ENCODE assay signal across 8 cellular contexts in genomic region chr17:4966844-4967538, GRCh38. TPM values are rescaled to one million over a fixed set of nuclear protein-coding genes. Genes with fewer than 3 reads are reported as not detected.
A peak's percentile ranks its signal among the peaks of the same experiment; 100 is the strongest.
DNase-seq lines count a peak whose midpoint lies in the region; ATAC-seq and TF ChIP-seq lines count a peak whose summit lies in the region.

No MANE protein-coding gene starts in this region.

- intact Hi-C loops in mucosa of descending colon (cut with DNase I, micrococcal nuclease): no loop called here

- H3K4me3 ChIP-seq in HUES48 (ENCODE audit: low read depth, low read length) (peak overlapping the region; percentile 97), NT2/D1 (ENCODE audit: insufficient read length, low read depth) (peak overlapping the region; percentile 91), mucosa of descending colon (peak overlapping the region; percentile 37)

- TF ChIP-seq CTCF in mucosa of descending colon (IDR thresholded peaks at IDR 0.05): no peak

- no peaks in the 10 kb centered on the region for H3K27me3 ChIP-seq in HUES48 (ENCODE audit: control insufficient read depth, insufficient read depth, low read length)
- H3K27me3 ChIP-seq in NT2/D1 (ENCODE audit: insufficient read depth, insufficient read length): no peaks in the 10 kb centered on the region

- H3K9me3 ChIP-seq in HUES48 (ENCODE audit: control insufficient read depth, insufficient read depth, low read length): peaks cover 5% of the 10 kb centered on the region; the same call in 1 of the 2 replicates
- H3K9me3 ChIP-seq in NT2/D1 (ENCODE audit: insufficient read depth, low read length): no peaks in the 10 kb centered on the region
- no peaks in the 10 kb centered on the region for H3K9me3 ChIP-seq in mucosa of descending colon

- peaks cover 20% of the 10 kb centered on the region for H3K36me3 ChIP-seq in HUES48 (ENCODE audit: control insufficient read depth, insufficient read depth, low read length)
- H3K36me3 ChIP-seq in NT2/D1 (ENCODE audit: insufficient read depth, insufficient read length, low read length): peaks cover 33% of the 10 kb centered on the region
- H3K36me3 ChIP-seq in mucosa of descending colon (ENCODE audit: low read depth): peaks cover 5% of the 10 kb centered on the region

- peaks cover 12% of the 10 kb centered on the region for H3K4me1 ChIP-seq in HUES48 (ENCODE audit: control insufficient read depth, insufficient read depth, low read length)
- peaks cover 9% of the 10 kb centered on the region for H3K4me1 ChIP-seq in NT2/D1 (ENCODE audit: insufficient read depth, insufficient read length)
- peaks cover 8% of the 10 kb centered on the region for H3K4me1 ChIP-seq in mucosa of descending colon (ENCODE audit: low read depth)

- no peak for TF ChIP-seq POLR2A in erythroblast (IDR thresholded peaks at IDR 0.05; ENCODE audit: low read length)

- peak overlapping the region; percentile 95 for H3K9ac ChIP-seq in HUES48 (ENCODE audit: low read depth, low read length)
- H3K9ac ChIP-seq in NT2/D1 (ENCODE audit: insufficient read length, low read depth): peak overlapping the region; percentile 95

- ATAC-seq in GM21447 (IDR thresholded peaks at IDR 0.05; ENCODE audit: unreplicated experiment) (peak; percentile 85), mucosa of descending colon (peak; percentile 88)

- H3K27ac ChIP-seq in HUES48 (ENCODE audit: low read depth, low read length): peak overlapping the region; percentile 99

- DNase-seq in DMS 273 treated with DMSO at 0.1 percent for 48 hours (lab: John Stamatoyannopoulos, UW): peak; percentile 99
- DNase-seq in NT2/D1 (ENCODE audit: low read depth, low spot score): peak; percentile 95
- peak; percentile 92 for DNase-seq in activated CD8-positive, alpha-beta memory T cell treated with anti-CD3 and anti-CD28 coated beads, Interleukin-2, amount 50 U/mL, for 48 hours
- peak; percentile 98 to 99 for DNase-seq in erythroblast (lab: John Stamatoyannopoulos, UW)
- DNase-seq in mucosa of descending colon: peak; percentile 96 to 99 (median 96)
- peak; percentile 88 for DNase-seq in stimulated activated CD8-positive, alpha-beta memory T cell treated with anti-CD3 and anti-CD28 coated beads, Interleukin-4, amount 100 ng/mL, for 24 hours (ENCODE audit: low read depth)

RNA-seq across cellular contexts. Expression of gene SPAG7, which starts 0.6 kb away (rescaled TPM):
- 10 to 100 TPM; 41.3 to 54.0 (median 51.7) TPM for total RNA-seq in mucosa of descending colon

RNA-seq across cellular contexts. Expression of gene ENO3, which starts 16.1 kb away (rescaled TPM):
- total RNA-seq in mucosa of descending colon: 10 to 100 TPM in 2 of 3 donors, 1 to 10 TPM in 1; 8.6 to 12.4 (median 10.1) TPM

RNA-seq across cellular contexts. Expression of gene PFN1, which starts 18.7 kb away (rescaled TPM):
- 100 to 1,000 TPM; 605 to 825 (median 723) TPM for total RNA-seq in mucosa of descending colon

RNA-seq across cellular contexts. Expression of gene CAMTA2, which starts 20.5 kb away (rescaled TPM):
- 10 to 100 TPM; 56.6 to 71.7 (median 57.1) TPM for total RNA-seq in mucosa of descending colon

RNA-seq across cellular contexts. Expression of gene RNF167, which starts 26.9 kb away (rescaled TPM):
- total RNA-seq in mucosa of descending colon: 100 to 1,000 TPM in 2 of 3 donors, 10 to 100 TPM in 1; 90.8 to 118 (median 114) TPM

Comparison
In these comparisons a context has a peak if more than half of its experiments do, and no peak if none do; other contexts are left out.
1. Peak in every context shown above with its lines: DNase-seq, ATAC-seq, H3K4me3 ChIP-seq and H3K27ac ChIP-seq.
2. H3K4me3 ChIP-seq: peak in every context shown above with its lines; median percentile 97 in HUES48; 91 in NT2/D1; 37 in mucosa of descending colon.